ENCODE assay signal across 30 cellular contexts in the genomic region with DNA sequence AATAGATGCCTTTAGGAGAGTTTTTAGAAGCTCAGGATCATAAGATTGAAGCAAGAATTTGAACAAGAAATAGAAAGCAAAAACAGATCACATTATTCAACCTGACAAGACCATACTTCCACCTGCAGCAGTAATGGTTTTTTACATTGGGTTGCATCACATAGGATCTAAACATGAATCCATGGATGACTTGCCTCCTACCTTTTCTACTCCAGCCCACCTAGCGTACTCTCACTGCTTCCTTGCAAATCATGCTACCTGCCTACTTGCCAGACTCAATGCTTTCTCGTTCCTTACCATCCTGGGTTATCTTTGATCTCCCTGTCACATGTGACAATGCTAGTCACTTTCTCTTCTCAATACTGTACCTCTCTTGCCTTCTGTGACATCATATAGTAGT.
"Had no signal": no experiment of that assay in that cellular context is flagged by ENCODE, and none has a peak within 500 bp of the region (broad histone marks: within the 10 kb centered on the region; RNA-seq: fewer than 3 reads in every experiment).

No MANE protein-coding gene starts in this region.

- H3K4me2 ChIP-seq: smooth muscle cell had no signal

- H3K36me3 ChIP-seq: neutrophil, pancreas, prostate gland, spleen, suprapubic skin, thyroid gland, tibial nerve, upper lobe of left lung, vagina had no signal

- FAIRE-seq: pancreas, urothelium cell line had no signal

- H3K27ac ChIP-seq: neutrophil, pancreas, spleen, suprapubic skin, testis, thyroid gland, tibial nerve, upper lobe of left lung, vagina had no signal

- H3K4me3 ChIP-seq: pancreas, prostate gland, skin epidermis, smooth muscle cell, spleen, suprapubic skin, testis, thyroid gland, tibial nerve, upper lobe of left lung, vagina had no signal

- ATAC-seq: naive thymus-derived CD4-positive, alpha-beta T cell; natural killer cell; pancreas; right cardiac atrium; sciatic nerve; stimulated activated memory B cell treated with anti-CD40 and anti-IgM and Interleukin-4, amounts not matched to agents 10 μg/mL and 1 μg/mL and 100 μg/mL, for 72 hours; stimulated activated naive CD8-positive, alpha-beta T cell treated with anti-CD3 and anti-CD28 coated beads, Interleukin-15, amount 100 ng/mL, for 72 hours; stimulated activated naive CD8-positive, alpha-beta T cell treated with anti-CD3 and anti-CD28 coated beads, Interleukin-15, Interleukin-2, amounts not matched to agents 100 U/mL and 50 U/mL, for 24 hours had no signal

- H3K9me3 ChIP-seq: neutrophil, pancreas, prostate gland, spleen, suprapubic skin, testis, thyroid gland, tibial nerve, upper lobe of left lung, vagina had no signal

- H3K27me3 ChIP-seq: neutrophil, pancreas, spleen, suprapubic skin, testis, thyroid gland, tibial nerve, upper lobe of left lung, vagina had no signal

- DNase-seq: naive thymus-derived CD4-positive, alpha-beta T cell; natural killer cell; nephron progenitor cell; nucleus accumbens; pancreas; right cardiac atrium; spleen; stimulated activated CD4-positive, alpha-beta T cell treated with anti-CD3 and anti-CD28 coated beads, Interleukin-12 subunit alpha, Interleukin-12 subunit beta, amount 100 ng/mL, for 4 hours; stimulated activated CD4-positive, alpha-beta T cell treated with anti-CD3 and anti-CD28 coated beads, Interleukin-1b, Interleukin-23, amount 100 ng/mL, for 48 hours; stimulated activated CD4-positive, alpha-beta T cell treated with anti-CD3 and anti-CD28 coated beads, Interleukin-4, amount 100 ng/mL, for 1 hour; stimulated activated CD4-positive, alpha-beta T cell treated with anti-CD3 and anti-CD28 coated beads, Interleukin-4, amount 100 ng/mL, for 4 hours; stimulated activated CD8-positive, alpha-beta memory T cell treated with anti-CD3 and anti-CD28 coated beads, Interleukin-4, amount 100 ng/mL, for 48 hours; stimulated activated naive CD4-positive, alpha-beta T cell; stimulated activated naive CD8-positive, alpha-beta T cell treated with anti-CD3 and anti-CD28 coated beads, Interleukin-15, amount 100 ng/mL, for 72 hours; stimulated activated naive CD8-positive, alpha-beta T cell treated with anti-CD3 and anti-CD28 coated beads, Interleukin-15, Interleukin-2, amounts not matched to agents 100 U/mL and 50 U/mL, for 24 hours; substantia nigra; testis; thyroid gland; trophoblast cell; upper lobe of left lung had no signal
